ENCODE assay signal across 22 cellular contexts in genomic region chr1:239253032-239253431, GRCh38.
DNase-seq lines count a peak whose midpoint lies in the region; ATAC-seq lines count a peak whose summit lies in the region.
"Had no signal": no experiment of that assay in that cellular context is flagged by ENCODE, and none has a peak within 500 bp of the region (broad histone marks: within the 10 kb centered on the region; RNA-seq: fewer than 3 reads in every experiment).

No MANE protein-coding gene starts in this region.

- ATAC-seq in HG03175 (IDR thresholded peaks at IDR 0.05; ENCODE audit: unreplicated experiment): no peak
- ATAC-seq: natural killer cell, pancreas, SK-N-SH treated with all-trans-retinoic acid at 6 μM for 48 hours, T-helper 17 cell had no signal

- in situ Hi-C loops in Caki2 (cut with HindIII; ENCODE audit: low pct_unique_long_range_greater_than_20kb, low sequenced_read_pairs): no loop called here

- DNase-seq in Caki2 (ENCODE audit: low read depth) (peak; percentile 16), HPDE6-E6E7 (ENCODE audit: extremely low spot score) (peak; percentile 20), astrocyte of the hippocampus (ENCODE audit: low read depth, low spot score) (peak; percentile 31), inferior parietal cortex (ENCODE audit: extremely low spot score) (peak; percentile 36), SIG-M5 treated with dmso at 0.1 percent for 504 hours (lab: John Stamatoyannopoulos, UW; ENCODE audit: unreplicated experiment) (no peak), activated gamma-delta T cell (lab: John Stamatoyannopoulos, UW) (no peak)
- DNase-seq in activated CD4-positive, alpha-beta T cell treated with anti-CD3 and anti-CD28 coated beads, Interleukin-2, amount 50 U/mL, for 4 hours: no peak
- DNase-seq: activated CD4-positive, alpha-beta T cell treated with anti-CD3 and anti-CD28 coated beads for 1 hour; activated effector memory CD4-positive, alpha-beta T cell treated with anti-CD3 and anti-CD28 coated beads, Interleukin-2, amount 50 U/mL, for 16 hours; activated naive CD8-positive, alpha-beta T cell treated with anti-CD3 and anti-CD28 coated beads, Interleukin-2, amount 10 ng/mL, durations not matched to agents 7 days and 5 days; DMS79; midbrain; natural killer cell; NCI-H1048; NCI-H187 treated with DMSO at 0.1 percent for 48 hours; NCI-H748 treated with DMSO at 0.1 percent for 48 hours; pancreas; spleen; T-helper 17 cell; upper lobe of left lung had no signal

Comparison
In these comparisons a context has a peak if more than half of its experiments do, and no peak if none do; other contexts are left out.
1. DNase-seq: peak in Caki2 (single experiment), HPDE6-E6E7 (single experiment), astrocyte of the hippocampus (single experiment) and inferior parietal cortex (single experiment); none in activated CD4-positive, alpha-beta T cell treated with anti-CD3 and anti-CD28 coated beads, Interleukin-2, amount 50 U/mL, for 4 hours (0 of 2), SIG-M5 treated with dmso at 0.1 percent for 504 hours (single experiment) and activated gamma-delta T cell (single experiment).